Comparison of ENCODE assay signal across 8 cellular contexts in the genomic region with DNA sequence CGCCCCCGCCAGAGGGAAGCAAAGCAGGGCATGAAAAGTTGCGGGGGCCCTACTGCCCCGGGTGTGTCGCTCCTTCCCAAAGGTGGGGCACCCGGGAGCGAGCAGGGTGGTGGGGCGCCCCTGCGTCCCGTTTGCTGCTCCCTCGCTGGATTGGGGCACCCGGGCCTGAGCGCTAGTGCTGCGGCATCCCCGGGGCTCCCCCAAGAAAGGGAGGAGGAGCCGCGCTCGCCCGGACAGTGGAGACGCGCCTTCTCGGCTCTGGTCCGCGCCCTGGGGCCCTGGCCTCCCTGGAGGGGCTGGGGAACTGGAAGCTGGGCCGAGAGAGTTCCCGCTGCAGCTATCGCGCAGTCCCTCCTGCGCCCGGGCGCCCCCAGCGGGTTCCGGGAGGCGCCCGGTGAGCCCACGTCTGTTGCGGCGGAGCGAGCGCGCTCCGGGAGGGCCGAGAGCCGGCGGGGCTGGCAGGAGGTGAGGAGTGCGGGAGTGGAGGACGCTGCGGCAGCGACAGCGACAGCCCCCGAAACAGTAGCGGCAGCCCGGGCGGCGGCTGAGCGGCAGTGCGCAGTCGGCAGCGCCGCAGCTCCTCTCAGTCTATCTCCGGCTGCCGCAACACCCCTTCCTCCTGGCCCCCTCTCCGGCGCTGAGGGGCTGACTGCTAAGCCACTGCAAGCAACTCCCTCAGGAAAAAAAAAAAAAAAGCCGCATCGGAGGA. TPM values are rescaled to one million over a fixed set of nuclear protein-coding genes. Genes with fewer than 3 reads are reported as not detected.
DNase-seq lines count a peak whose midpoint lies in the region; ATAC-seq and TF ChIP-seq lines count a peak whose summit lies in the region.

No MANE protein-coding gene starts in this region.

- POLR2A ChIA-PET in CD4-positive, alpha-beta memory T cell (lab: Charles Lee; ENCODE audit: partially characterized antibody), result interaction anchor here (0.7 kb wide), 1 partner anchor 10 kb away, joined by 3 read pairs; no protein-coding TSS in a partner anchor
- POLR2A ChIA-PET in CD4-positive, alpha-beta T cell (lab: Charles Lee), result no interaction called here

- H3K9me3 Mint-ChIP-seq in CD4-positive, alpha-beta memory T cell, result peaks cover 0 to 2% (median 0%) of the 10 kb centered on the region in 8 donors
- no peaks in the 10 kb centered on the region for H3K9me3 Mint-ChIP-seq in memory B cell
- no peaks in the 10 kb centered on the region for H3K9me3 Mint-ChIP-seq in CD4-positive, alpha-beta T cell

- peak overlapping the region; percentile 86 for H3K4me2 ChIP-seq in GM23248 (ENCODE audit: unreplicated experiment)

- H2AFZ ChIP-seq in GM23248, result peak overlapping the region; percentile 87

- peaks cover 5% of the 10 kb centered on the region for H3K4me1 ChIP-seq in CD4-positive, alpha-beta memory T cell (ENCODE audit: insufficient read depth, low read length)
- H3K4me1 ChIP-seq in GM23248 (ENCODE audit: insufficient read depth), result peaks cover 69% of the 10 kb centered on the region
- peaks cover 30% of the 10 kb centered on the region for H3K4me1 ChIP-seq in SJSA1 (replicated peaks)
- H3K4me1 ChIP-seq in endocrine pancreas (ENCODE audit: control insufficient read depth, insufficient read depth, low read length), result peaks cover 11% of the 10 kb centered on the region
- H3K4me1 ChIP-seq in testis, result no peaks in the 10 kb centered on the region

- DNase-seq in CD4-positive, alpha-beta memory T cell, result peak in 1 of 5 donors; percentile 1
- DNase-seq in GM23248 (peak; percentile 86), SJSA1 (ENCODE audit: low read depth in 1 of 2, low spot score in 2 of 2) (peak; percentile 55 to 69), memory B cell (ENCODE audit: low spot score in 2 of 2) (peak; percentile 4 to 22), testis (peak; percentile 26), NCI-H446 treated with DMSO at 0.1 percent for 48 hours (lab: John Stamatoyannopoulos, UW) (no peak)
- no peak for DNase-seq in CD4-positive, alpha-beta T cell

- no peak overlapping the region for H3K27ac ChIP-seq in CD4-positive, alpha-beta memory T cell (ENCODE audit: low read depth, low read length)
- H3K27ac ChIP-seq in GM23248 (peak overlapping the region; percentile 79), SJSA1 (no peak overlapping the region), testis (peak overlapping the region in 1 of 2 donors; percentile 47)
- H3K27ac ChIP-seq in CD4-positive, alpha-beta T cell (ENCODE audit: low read depth, low read length), result no peak overlapping the region

- peak overlapping the region in 5 of 8 donors; percentile 37 to 78 (median 54) for H3K4me3 Mint-ChIP-seq in CD4-positive, alpha-beta memory T cell
- H3K4me3 Mint-ChIP-seq in memory B cell, result peak overlapping the region; percentile 81
- no peak overlapping the region for H3K4me3 Mint-ChIP-seq in CD4-positive, alpha-beta T cell

- no peaks in the 10 kb centered on the region for H3K9me2 ChIP-seq in GM23248 (ENCODE audit: insufficient read depth)

- H3F3A ChIP-seq in GM23248 (ENCODE audit: insufficient read depth), result peaks cover 44% of the 10 kb centered on the region

- TF ChIP-seq POLR2A in testis (IDR thresholded peaks at IDR 0.05), result no peak

- WGBS in GM23248 (ENCODE audit: low coverage in 1 of 2, low lambda C conversion rate in 2 of 2, missing lambda C conversion rate in 2 of 2), 2 experiments, result 1% methylated on average over 50 to 63 of the region's 66 CpGs
- WGBS in testis, 2 donors, result 0% methylated on average over 18 to 56 of the region's 66 CpGs

- CTCF ChIA-PET in CD4-positive, alpha-beta memory T cell (lab: Charles Lee; ENCODE audit: partially characterized antibody), result interaction anchor here (0.9 kb wide), 1 partner anchor 11 kb away, joined by 3 read pairs; no protein-coding TSS in a partner anchor
- CTCF ChIA-PET in CD4-positive, alpha-beta T cell (lab: Charles Lee), result no interaction called here

- in situ Hi-C loops in GM23248 (cut with MboI), result loop anchor here (10.0 kb wide), 1 partner anchor 150 kb away; no protein-coding TSS in a partner anchor

- H3K9ac ChIP-seq in GM23248 (peak overlapping the region; percentile 87), endocrine pancreas (ENCODE audit: control insufficient read depth, insufficient read depth, low read length) (peak overlapping the region; percentile 62)

- H3K9me3 ChIP-seq in CD4-positive, alpha-beta memory T cell (ENCODE audit: control insufficient read depth in 1 of 2, low read length in 2 of 2), result no peaks in the 10 kb centered on the region
- H3K9me3 ChIP-seq in GM23248 (ENCODE audit: low read depth) (no peaks in the 10 kb centered on the region), SJSA1 (replicated peaks) (no peaks in the 10 kb centered on the region), endocrine pancreas (ENCODE audit: control insufficient read depth, low read length) (no peaks in the 10 kb centered on the region), testis (no peaks in the 10 kb centered on the region)
- H3K9me3 ChIP-seq in CD4-positive, alpha-beta T cell (ENCODE audit: control insufficient read depth, low read length), result no peaks in the 10 kb centered on the region

- H3K27ac Mint-ChIP-seq in CD4-positive, alpha-beta memory T cell, result no peak overlapping the region
- no peak overlapping the region for H3K27ac Mint-ChIP-seq in memory B cell
- H3K27ac Mint-ChIP-seq in CD4-positive, alpha-beta T cell, result no peak overlapping the region

- ATAC-seq in memory B cell (ENCODE audit: low read depth), result peak; percentile 48
- no peak for ATAC-seq in CD4-positive, alpha-beta T cell (ENCODE audit: poor library complexity)

- H3K36me3 Mint-ChIP-seq in CD4-positive, alpha-beta memory T cell, result no peaks in the 10 kb centered on the region
- no peaks in the 10 kb centered on the region for H3K36me3 Mint-ChIP-seq in memory B cell
- H3K36me3 Mint-ChIP-seq in CD4-positive, alpha-beta T cell (ENCODE audit: low read depth), result no peaks in the 10 kb centered on the region

- no peak for TF ChIP-seq CTCF in testis (IDR thresholded peaks at IDR 0.05)
- no peak for TF ChIP-seq CTCF in CD4-positive, alpha-beta T cell (IDR thresholded peaks at IDR 0.05)

- intact Hi-C loops in CD4-positive, alpha-beta memory T cell (cut with micrococcal nuclease), result no loop called here
- intact Hi-C loops in testis (cut with DNase I; ENCODE audit: low total_unique reads), result no loop called here
- intact Hi-C loops in CD4-positive, alpha-beta T cell (cut with DNase I, micrococcal nuclease), result no loop called here

- peaks cover 38% of the 10 kb centered on the region for H3K79me2 ChIP-seq in GM23248 (ENCODE audit: insufficient read depth)

- H4K20me1 ChIP-seq in GM23248 (ENCODE audit: insufficient read depth), result no peaks in the 10 kb centered on the region

- H3K4me1 Mint-ChIP-seq in CD4-positive, alpha-beta memory T cell, result peaks cover 5 to 14% (median 9%) of the 10 kb centered on the region in 4 donors
- peaks cover 2% of the 10 kb centered on the region for H3K4me1 Mint-ChIP-seq in memory B cell
- peaks cover 4% of the 10 kb centered on the region for H3K4me1 Mint-ChIP-seq in CD4-positive, alpha-beta T cell (ENCODE audit: low read depth)

- H3K36me3 ChIP-seq in CD4-positive, alpha-beta memory T cell (ENCODE audit: insufficient read depth, low read length), result no peaks in the 10 kb centered on the region
- peaks cover 15% of the 10 kb centered on the region for H3K36me3 ChIP-seq in GM23248 (ENCODE audit: low read depth)
- no peaks in the 10 kb centered on the region for H3K36me3 ChIP-seq in SJSA1
- H3K36me3 ChIP-seq in endocrine pancreas (ENCODE audit: control insufficient read depth, insufficient read depth, low read length), result no peaks in the 10 kb centered on the region
- H3K36me3 ChIP-seq in testis (ENCODE audit: low read depth, missing control alignments), result no peaks in the 10 kb centered on the region

- peaks cover 42 to 46% of the 10 kb centered on the region in 2 donors for H3K27me3 Mint-ChIP-seq in CD4-positive, alpha-beta memory T cell
- peaks cover 19% of the 10 kb centered on the region for H3K27me3 Mint-ChIP-seq in memory B cell
- H3K27me3 Mint-ChIP-seq in CD4-positive, alpha-beta T cell, result peaks cover 76% of the 10 kb centered on the region

- H3K4me3 ChIP-seq in CD4-positive, alpha-beta memory T cell (ENCODE audit: low read length in 2 of 2), result peak overlapping the region in 1 of 2 donors; percentile 5
- H3K4me3 ChIP-seq in GM23248 (peak overlapping the region; percentile 91), SJSA1 (peak overlapping the region; percentile 52), endocrine pancreas (ENCODE audit: control insufficient read depth, insufficient read depth, low read length) (no peak overlapping the region), testis (peak overlapping the region; percentile 53 to 61)

- H3K27me3 ChIP-seq in CD4-positive, alpha-beta memory T cell (ENCODE audit: insufficient read depth, low read length), result peaks cover 25% of the 10 kb centered on the region
- H3K27me3 ChIP-seq in GM23248 (replicated peaks; ENCODE audit: insufficient read depth) (no peaks in the 10 kb centered on the region), SJSA1 (replicated peaks) (peaks cover 22% of the 10 kb centered on the region; the same call in 1 of the 2 replicates), endocrine pancreas (ENCODE audit: control insufficient read depth, insufficient read depth, low read length) (no peaks in the 10 kb centered on the region), testis (no peaks in the 10 kb centered on the region)
- peaks cover 60% of the 10 kb centered on the region for H3K27me3 ChIP-seq in CD4-positive, alpha-beta T cell (ENCODE audit: control insufficient read depth, insufficient read depth, low read length)

RNA-seq across cellular contexts. Expression of gene BMPER, which starts 0.5 kb away (rescaled TPM):
- under 1 TPM in 1 of 2 experiments, not detected in 1; 0.30 TPM for total RNA-seq in CD4-positive, alpha-beta memory T cell
- polyA plus RNA-seq in CD4-positive, alpha-beta memory T cell, result under 1 TPM in 1 of 2 donors, not detected in 1; 0.24 TPM
- total RNA-seq in GM23248 (2014; rRNA removed; shearing (Covaris generic)), result 85.2 and 97.3 TPM in 2 replicates
- polyA plus RNA-seq in GM23248 (2016; fragmentation: Nextera tagmentation; extraction: Ambion mirVana), result 40.5 TPM in 2 replicates
- 1.3 and 2.8 TPM in 2 replicates for total RNA-seq in SJSA1 (2014; rRNA removed; shearing (Covaris generic))
- total RNA-seq in testis, result 1 to 10 TPM; 2.4 to 2.8 TPM
- polyA plus RNA-seq in testis (ENCODE audit: insufficient read depth, low read depth, low replicate concordance), result 1.7 TPM
- not detected for total RNA-seq in CD4-positive, alpha-beta T cell

Comparison
In these comparisons a context has a peak if more than half of its experiments do, and no peak if none do; other contexts are left out.
1. DNase-seq: peak in GM23248 (single experiment), SJSA1 (2 of 2), memory B cell (2 of 2) and testis (single experiment); none in NCI-H446 treated with DMSO at 0.1 percent for 48 hours (single experiment) and CD4-positive, alpha-beta T cell (0 of 10).
2. RNA of gene BMPER, which starts 0.5 kb away (total RNA-seq): 85.2 to 97.3 TPM in GM23248; 2.4 to 2.8 TPM in testis, 1.3 to 2.8 TPM in SJSA1, 0.30 TPM in CD4-positive, alpha-beta memory T cell and not detected in CD4-positive, alpha-beta T cell; every median in the first group is over 10 times any median in the second.